ENCODE assay signal across 8 cellular contexts in genomic region chr7:90345548-90346319, GRCh38. TPM values are rescaled to one million over a fixed set of nuclear protein-coding genes. Genes with fewer than 3 reads are reported as not detected.
DNase-seq lines count a peak whose midpoint lies in the region; ATAC-seq and TF ChIP-seq lines count a peak whose summit lies in the region.

No MANE protein-coding gene starts in this region.

- CTCF ChIA-PET in CD8-positive, alpha-beta memory T cell (lab: Charles Lee): interaction anchor here (0.7 to 1.4 kb wide), 6 partner anchors 13 to 192 kb away, joined by 3 to 4 read pairs (median 3); partner anchors contain the start of genes CLDN12 and STEAP1

- no peaks in the 10 kb centered on the region for H3K36me3 ChIP-seq in CD8-positive, alpha-beta memory T cell (ENCODE audit: insufficient read depth, low read length)
- H3K36me3 ChIP-seq in esophagus (ENCODE audit: control insufficient read depth in 2 of 2, insufficient read depth in 2 of 2, low read length in 1 of 2) (no peaks in the 10 kb centered on the region), mucosa of stomach (ENCODE audit: control insufficient read depth, insufficient read depth, low read length) (no peaks in the 10 kb centered on the region), aorta (ENCODE audit: control insufficient read depth in 1 of 2, insufficient read depth in 2 of 2, low read length in 1 of 2) (no peaks in the 10 kb centered on the region)

- peaks cover 27% of the 10 kb centered on the region for H3K4me1 ChIP-seq in CD8-positive, alpha-beta memory T cell (ENCODE audit: insufficient read depth, low read length)
- H3K4me1 ChIP-seq in esophagus (ENCODE audit: control insufficient read depth in 2 of 2, insufficient read depth in 2 of 2, low read length in 1 of 2) (peaks cover 0 to 3% of the 10 kb centered on the region in 2 donors), mucosa of stomach (ENCODE audit: control insufficient read depth, insufficient read depth, low read length) (peaks cover 16% of the 10 kb centered on the region), aorta (ENCODE audit: control insufficient read depth in 1 of 2, insufficient read depth in 2 of 2, low read length in 2 of 2) (no peaks in the 10 kb centered on the region)

- POLR2A ChIA-PET in CD8-positive, alpha-beta memory T cell (lab: Charles Lee): interaction anchor here (0.7 kb wide), 2 partner anchors 57 to 58 kb away, joined by 3 to 4 read pairs; partner anchors contain the start of gene CLDN12

- DNase-seq in CD8-positive, alpha-beta memory T cell: peak in 2 of 5 donors; percentile 0 to 5
- DNase-seq in aorta (no peak), NCI-H1105 (lab: John Stamatoyannopoulos, UW) (no peak)

- peak overlapping the region; percentile 92 for H3K4me3 ChIP-seq in CD8-positive, alpha-beta memory T cell (ENCODE audit: low read length)
- H3K4me3 ChIP-seq in esophagus (ENCODE audit: low read depth in 1 of 2, low read length in 2 of 2) (peak overlapping the region; percentile 79 to 93), mucosa of stomach (ENCODE audit: low read length) (peak overlapping the region; percentile 94), aorta (ENCODE audit: low read length in 2 of 2) (peak overlapping the region; percentile 54 to 92)

- H3K4me1 Mint-ChIP-seq in CD8-positive, alpha-beta memory T cell: peaks cover 40 to 59% (median 58%) of the 10 kb centered on the region in 3 donors

- H3K36me3 Mint-ChIP-seq in CD8-positive, alpha-beta memory T cell: peaks cover 2 to 19% (median 4%) of the 10 kb centered on the region in 3 donors

- no peaks in the 10 kb centered on the region for H3K9me3 Mint-ChIP-seq in CD8-positive, alpha-beta memory T cell

- WGBS in esophagus, 2 donors: 9% methylated on average over 19 of the region's 19 CpGs
- 4 to 8% methylated on average over 19 of the region's 19 CpGs for WGBS in aorta, 2 donors

- H3K27ac ChIP-seq in CD8-positive, alpha-beta memory T cell (ENCODE audit: low read depth, low read length): peak overlapping the region; percentile 96
- H3K27ac ChIP-seq in esophagus (ENCODE audit: low read depth in 2 of 2, low read length in 1 of 2) (peak overlapping the region; percentile 74 to 84), aorta (ENCODE audit: low read depth in 1 of 2, low read length in 2 of 2) (peak overlapping the region; percentile 51 to 71)

- peak overlapping the region; percentile 96 to 100 (median 99) for H3K27ac Mint-ChIP-seq in CD8-positive, alpha-beta memory T cell

- peak overlapping the region; percentile 94 to 99 (median 99) for H3K4me3 Mint-ChIP-seq in CD8-positive, alpha-beta memory T cell

- ATAC-seq in GM19328 (IDR thresholded peaks at IDR 0.05; ENCODE audit: unreplicated experiment) (peak; percentile 3), HG03432 (IDR thresholded peaks at IDR 0.05; ENCODE audit: unreplicated experiment) (peak; percentile 26), SK-N-SH treated with all-trans-retinoic acid at 6 μM for 48 hours (peak; percentile 69), aorta (ENCODE audit: low FRiP score) (peak; percentile 67)

- peak overlapping the region; percentile 100 for H3K9ac ChIP-seq in mucosa of stomach (ENCODE audit: low read length)

- H3K9me3 ChIP-seq in CD8-positive, alpha-beta memory T cell (ENCODE audit: low read length): no peaks in the 10 kb centered on the region
- H3K9me3 ChIP-seq in esophagus (ENCODE audit: control insufficient read depth in 2 of 2, insufficient read depth in 1 of 2, low read depth in 1 of 2, low read length in 1 of 2) (no peaks in the 10 kb centered on the region), mucosa of stomach (ENCODE audit: control insufficient read depth, low read length) (no peaks in the 10 kb centered on the region), aorta (ENCODE audit: control insufficient read depth, low read length) (no peaks in the 10 kb centered on the region)

- intact Hi-C loops in aorta (cut with DNase I): loop anchor here (1.0 to 5.0 kb wide), 3 partner anchors 57 to 193 kb away; partner anchors contain the start of genes CLDN12 (in 2 of the 2) and STEAP1 (in 1 of the 2)

- H3K27me3 ChIP-seq in CD8-positive, alpha-beta memory T cell (ENCODE audit: insufficient read depth, low read length, poor library complexity, severe bottlenecking): no peaks in the 10 kb centered on the region
- H3K27me3 ChIP-seq in esophagus (ENCODE audit: control insufficient read depth in 1 of 2, insufficient read depth in 2 of 2, low read length in 2 of 2) (no peaks in the 10 kb centered on the region), mucosa of stomach (ENCODE audit: control insufficient read depth, insufficient read depth, low read length) (no peaks in the 10 kb centered on the region), aorta (ENCODE audit: control insufficient read depth in 1 of 2, insufficient read depth in 2 of 2, low read length in 1 of 2) (no peaks in the 10 kb centered on the region)

- H3K27me3 Mint-ChIP-seq in CD8-positive, alpha-beta memory T cell: peaks cover 0 to 2% of the 10 kb centered on the region in 2 donors

TF ChIP-seq in SK-N-SH treated with all-trans-retinoic acid at 6 μM for 48 hours, 23 proteins besides CTCF, POLR2A, EP300 and RAD21:
- no peak for TF ChIP-seq OSR1 (CRISPR knock-in tag; IDR thresholded peaks at IDR 0.05)
- TF ChIP-seq ZC3H10 (CRISPR knock-in tag; IDR thresholded peaks at IDR 0.05): no peak
- no peak for TF ChIP-seq TCF4 (CRISPR knock-in tag; IDR thresholded peaks at IDR 0.05; ENCODE audit: borderline replicate concordance)
- TF ChIP-seq, protein P1, sequence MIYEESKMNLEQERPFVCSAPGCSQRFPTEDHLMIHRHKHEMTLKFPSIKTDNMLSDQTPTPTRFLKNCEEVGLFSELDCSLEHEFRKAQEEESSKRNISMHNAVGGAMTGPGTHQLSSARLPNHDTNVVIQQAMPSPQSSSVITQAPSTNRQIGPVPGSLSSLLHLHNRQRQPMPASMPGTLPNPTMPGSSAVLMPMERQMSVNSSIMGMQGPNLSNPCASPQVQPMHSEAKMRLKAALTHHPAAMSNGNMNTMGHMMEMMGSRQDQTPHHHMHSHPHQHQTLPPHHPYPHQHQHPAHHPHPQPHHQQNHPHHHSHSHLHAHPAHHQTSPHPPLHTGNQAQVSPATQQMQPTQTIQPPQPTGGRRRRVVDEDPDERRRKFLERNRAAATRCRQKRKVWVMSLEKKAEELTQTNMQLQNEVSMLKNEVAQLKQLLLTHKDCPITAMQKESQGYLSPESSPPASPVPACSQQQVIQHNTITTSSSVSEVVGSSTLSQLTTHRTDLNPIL (CRISPR knock-in tag; IDR thresholded peaks at IDR 0.05; ENCODE audit: low read depth): no peak
- no peak for TF ChIP-seq ZNF565 (CRISPR knock-in tag; conservative IDR thresholded peaks at IDR 0.05; ENCODE audit: low read depth)
- no peak for TF ChIP-seq ESRRG (CRISPR knock-in tag; IDR thresholded peaks at IDR 0.05)
- TF ChIP-seq TOX (CRISPR knock-in tag; IDR thresholded peaks at IDR 0.05; ENCODE audit: borderline replicate concordance): no peak
- TF ChIP-seq RARB (CRISPR knock-in tag; IDR thresholded peaks at IDR 0.05): no peak
- TF ChIP-seq BACH2 (CRISPR knock-in tag; IDR thresholded peaks at IDR 0.05; ENCODE audit: borderline replicate concordance): no peak
- no peak for TF ChIP-seq ZFP3 (CRISPR knock-in tag; IDR thresholded peaks at IDR 0.05)
- no peak for TF ChIP-seq ZFP30 (CRISPR knock-in tag; IDR thresholded peaks at IDR 0.05)
- TF ChIP-seq, protein P2, sequence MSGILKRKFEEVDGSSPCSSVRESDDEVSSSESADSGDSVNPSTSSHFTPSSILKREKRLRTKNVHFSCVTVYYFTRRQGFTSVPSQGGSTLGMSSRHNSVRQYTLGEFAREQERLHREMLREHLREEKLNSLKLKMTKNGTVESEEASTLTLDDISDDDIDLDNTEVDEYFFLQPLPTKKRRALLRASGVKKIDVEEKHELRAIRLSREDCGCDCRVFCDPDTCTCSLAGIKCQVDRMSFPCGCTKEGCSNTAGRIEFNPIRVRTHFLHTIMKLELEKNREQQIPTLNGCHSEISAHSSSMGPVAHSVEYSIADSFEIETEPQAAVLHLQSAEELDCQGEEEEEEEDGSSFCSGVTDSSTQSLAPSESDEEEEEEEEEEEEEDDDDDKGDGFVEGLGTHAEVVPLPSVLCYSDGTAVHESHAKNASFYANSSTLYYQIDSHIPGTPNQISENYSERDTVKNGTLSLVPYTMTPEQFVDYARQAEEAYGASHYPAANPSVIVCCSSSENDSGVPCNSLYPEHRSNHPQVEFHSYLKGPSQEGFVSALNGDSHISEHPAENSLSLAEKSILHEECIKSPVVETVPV (CRISPR knock-in tag; IDR thresholded peaks at IDR 0.05): no peak
- TF ChIP-seq ZNF8 (CRISPR knock-in tag; IDR thresholded peaks at IDR 0.05): no peak
- no peak for TF ChIP-seq GLIS3 (CRISPR knock-in tag; IDR thresholded peaks at IDR 0.05)
TF ChIP-seq in SK-N-SH treated with all-trans-retinoic acid at 6 μM for 48 hours: peak in this region for 0.

RNA-seq across cellular contexts. Expression of gene GTPBP10, which starts 0.8 kb away (rescaled TPM):
- total RNA-seq in CD8-positive, alpha-beta memory T cell: 10 to 100 TPM; 37.6 to 43.3 TPM
- polyA plus RNA-seq in CD8-positive, alpha-beta memory T cell: 31.3 TPM
- polyA plus RNA-seq in esophagus: 10 to 100 TPM in 1 of 2 donors, 1 to 10 TPM in 1; 9.4 to 10.2 TPM
- 10 to 100 TPM; 18.2 to 24.6 TPM for total RNA-seq in aorta
- 10 to 100 TPM in 1 of 2 donors, 1 to 10 TPM in 1; 5.3 to 13.2 TPM for polyA plus RNA-seq in aorta

RNA-seq across cellular contexts. Expression of gene FAM237B, which starts 24.6 kb away (rescaled TPM):
- not detected for total RNA-seq in CD8-positive, alpha-beta memory T cell
- not detected for polyA plus RNA-seq in CD8-positive, alpha-beta memory T cell
- polyA plus RNA-seq in esophagus (not detected), aorta (not detected)
- total RNA-seq in aorta: not detected

RNA-seq across cellular contexts. Expression of gene CLDN12, which starts 57.5 kb away (rescaled TPM):
- total RNA-seq in CD8-positive, alpha-beta memory T cell: 1 to 10 TPM; 3.7 to 4.9 TPM
- polyA plus RNA-seq in CD8-positive, alpha-beta memory T cell: 0.82 TPM
- 10 to 100 TPM in 1 of 2 donors, 1 to 10 TPM in 1; 8.7 to 11.5 TPM for polyA plus RNA-seq in esophagus
- total RNA-seq in aorta: 10 to 100 TPM; 29.0 to 35.1 TPM
- polyA plus RNA-seq in aorta: 10 to 100 TPM in 1 of 2 donors, 1 to 10 TPM in 1; 8.4 to 20.4 TPM

Comparison
In these comparisons a context has a peak if more than half of its experiments do, and no peak if none do; other contexts are left out.
1. ATAC-seq: peak in every context shown above with its lines; median percentile 69 in SK-N-SH treated with all-trans-retinoic acid at 6 μM for 48 hours; 67 in aorta; 26 in HG03432; 3 in GM19328.